ENCODE assay signal across 29 cellular contexts in the genomic region with DNA sequence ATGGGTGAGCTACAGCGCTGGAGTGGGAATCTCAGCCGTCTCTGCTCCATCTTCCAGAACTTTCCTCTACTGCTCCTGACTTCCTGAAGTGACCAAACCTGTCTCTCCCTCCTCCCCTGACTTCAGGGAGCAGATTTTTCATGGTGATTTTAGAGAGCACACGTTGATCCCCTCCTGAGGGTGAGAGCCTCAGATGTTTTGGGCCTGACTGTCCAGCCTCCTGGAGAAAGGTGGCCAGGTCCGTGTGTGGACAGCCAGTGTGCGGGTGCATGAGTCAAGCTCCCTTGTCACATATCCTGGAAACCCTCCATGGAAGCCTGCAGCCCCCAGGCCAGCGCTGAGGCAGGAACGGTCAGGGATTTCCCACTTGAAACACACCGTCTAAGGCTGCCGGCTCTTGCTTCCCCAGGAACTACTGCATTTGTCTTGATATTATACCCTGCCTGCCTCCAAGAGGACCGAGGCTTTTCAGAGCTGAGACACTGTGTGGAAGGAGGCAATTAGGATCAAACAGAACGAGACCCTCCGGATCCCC.
DNase-seq lines count a peak whose midpoint lies in the region; ATAC-seq and TF ChIP-seq lines count a peak whose summit lies in the region.
"Had no signal": no experiment of that assay in that cellular context is flagged by ENCODE, and none has a peak within 500 bp of the region (broad histone marks: within the 10 kb centered on the region; RNA-seq: fewer than 3 reads in every experiment).

No MANE protein-coding gene starts in this region.

- peaks cover 10% of the 10 kb centered on the region for H3K79me1 ChIP-seq in neuronal stem cell (ENCODE audit: low read depth, low read length)

- no peak overlapping the region for H3K4ac ChIP-seq in neuronal stem cell (ENCODE audit: low read length)

- no peak overlapping the region for H2BK12ac ChIP-seq in neuronal stem cell (ENCODE audit: low read length)

- intact Hi-C loops in CD14-positive monocyte (cut with micrococcal nuclease): no loop called here
- intact Hi-C loops in PC-3 (cut with micrococcal nuclease): no loop called here
- intact Hi-C loops in lower lobe of right lung (cut with DNase I): no loop called here

- peaks cover 31 to 71% of the 10 kb centered on the region in 2 donors for H3K36me3 Mint-ChIP-seq in CD14-positive monocyte

- H3K23ac ChIP-seq in neuronal stem cell (ENCODE audit: low read depth, low read length, poor library complexity): peak overlapping the region; percentile 10

- DNase-seq in CD14-positive monocyte (ENCODE audit: low spot score) (no peak), PC-3 (no peak), hepatocyte (ENCODE audit: low spot score) (no peak), neuronal stem cell (ENCODE audit: low spot score) (no peak), lower lobe of right lung (no peak), C1 segment of cervical spinal cord (lab: John Stamatoyannopoulos, UW) (no peak), superior temporal gyrus (ENCODE audit: extremely low spot score) (no peak)
- DNase-seq: activated CD4-positive, alpha-beta T cell treated with anti-CD3 and anti-CD28 coated beads, Interleukin-2, amount 50 U/mL, for 1 hour; activated CD4-positive, CD25-positive, alpha-beta regulatory T cell; activated gamma-delta T cell treated with Interleukin-2 at 50 U/mL for 16 hours; activated T-cell treated with anti-CD3 and anti-CD28 coated beads, Interleukin-2, amount 50 U/mL, for 4 hours; AML-193; CD4-positive, alpha-beta memory T cell; effector memory CD8-positive, alpha-beta T cell; NCI-H446 treated with DMSO at 0.1 percent for 48 hours; pancreas; retina; RPMI8226; stimulated activated naive B cell treated with anti-CD40 and anti-IgM and Interleukin-4, amounts not matched to agents 10 μg/mL and 1 μg/mL and 100 μg/mL, for 72 hours; uterus had no signal

- H4K91ac ChIP-seq in neuronal stem cell (ENCODE audit: low read depth, low read length, poor library complexity): no peak overlapping the region

- H3K9me3 ChIP-seq in PC-3 (ENCODE audit: low read length): no peaks in the 10 kb centered on the region
- H3K9me3 ChIP-seq in hepatocyte (ENCODE audit: low read depth): no peaks in the 10 kb centered on the region
- H3K9me3 ChIP-seq in neuronal stem cell (replicated peaks in 1 of 2; ENCODE audit: control insufficient read depth in 2 of 2, insufficient read depth in 1 of 2, low read depth in 1 of 2, low read length in 2 of 2): no peaks in the 10 kb centered on the region
- H3K9me3 ChIP-seq in lower lobe of right lung: no peaks in the 10 kb centered on the region
- H3K9me3 ChIP-seq: ascending aorta, heart left ventricle, pancreas, suprapubic skin, uterus had no signal

- peaks cover 49% of the 10 kb centered on the region for H3K4me1 ChIP-seq in PC-3 (ENCODE audit: insufficient read depth, low read length)
- H3K4me1 ChIP-seq in hepatocyte (ENCODE audit: insufficient read depth): peaks cover 26% of the 10 kb centered on the region
- H3K4me1 ChIP-seq in neuronal stem cell (ENCODE audit: control insufficient read depth in 2 of 2, insufficient read depth in 1 of 2, low read depth in 1 of 2, low read length in 2 of 2): peaks cover 4 to 7% of the 10 kb centered on the region in 2 donors
- peaks cover 23% of the 10 kb centered on the region for H3K4me1 ChIP-seq in lower lobe of right lung
- H3K4me1 ChIP-seq: ascending aorta, uterus had no signal

- H3K4me3 ChIP-seq in PC-3 (ENCODE audit: low read length) (no peak overlapping the region), hepatocyte (no peak overlapping the region), neuronal stem cell (ENCODE audit: low read length in 2 of 2) (no peak overlapping the region), lower lobe of right lung (no peak overlapping the region)
- H3K4me3 ChIP-seq: ascending aorta, GM12878, heart left ventricle, lung, pancreas, SK-N-MC, skin epidermis, suprapubic skin, uterus had no signal

- H3K36me3 ChIP-seq in PC-3 (ENCODE audit: low read depth, low read length): peaks cover 12% of the 10 kb centered on the region
- H3K36me3 ChIP-seq in hepatocyte (replicated peaks; ENCODE audit: insufficient read depth, low read depth): no peaks in the 10 kb centered on the region
- peaks cover 0 to 3% of the 10 kb centered on the region in 2 donors for H3K36me3 ChIP-seq in neuronal stem cell (replicated peaks in 1 of 2; ENCODE audit: control insufficient read depth in 2 of 2, insufficient read depth in 2 of 2, low read length in 2 of 2)
- peaks cover 11% of the 10 kb centered on the region for H3K36me3 ChIP-seq in lower lobe of right lung
- H3K36me3 ChIP-seq: ascending aorta, pancreas, suprapubic skin, uterus had no signal

- H3K4me2 ChIP-seq in PC-3 (ENCODE audit: low read length): no peak overlapping the region
- H3K4me2 ChIP-seq in hepatocyte: no peak overlapping the region
- H3K4me2 ChIP-seq in neuronal stem cell (ENCODE audit: insufficient read depth, low read length, poor library complexity, severe bottlenecking): no peak overlapping the region

- no TSS peak for BruUV-seq in PC-3 (replicated peaks; lab: Mats Ljungman, UMichigan)

- no peak for TF ChIP-seq CTCF in CD14-positive monocyte (IDR thresholded peaks at IDR 0.05)
- no peak for TF ChIP-seq CTCF in PC-3 (conservative IDR thresholded peaks at IDR 0.05; ENCODE audit: low read depth, low read length)
- no peak for TF ChIP-seq CTCF in hepatocyte (IDR thresholded peaks at IDR 0.05; ENCODE audit: poor library complexity)
- no peak for TF ChIP-seq CTCF in lower lobe of right lung (IDR thresholded peaks at IDR 0.05)

- peaks cover 0 to 3% (median 0%) of the 10 kb centered on the region in 3 donors for H3K27me3 Mint-ChIP-seq in CD14-positive monocyte (ENCODE audit: low read depth in 3 of 3)
- H3K27me3 Mint-ChIP-seq: CD4-positive, alpha-beta memory T cell; effector memory CD8-positive, alpha-beta T cell; stimulated activated naive B cell treated with anti-CD40 and anti-IgM and Interleukin-4, amounts not matched to agents 10 μg/mL and 1 μg/mL and 100 μg/mL, for 72 hours had no signal

- H3K27ac ChIP-seq in PC-3 (ENCODE audit: low read length) (peak overlapping the region; percentile 95), hepatocyte (peak overlapping the region; percentile 44), neuronal stem cell (replicated peaks; ENCODE audit: low read length) (no peak overlapping the region), lower lobe of right lung (no peak overlapping the region)
- H3K27ac ChIP-seq: ascending aorta, heart left ventricle, pancreas, SK-N-MC, skin epidermis, suprapubic skin, uterus had no signal

- POLR2A ChIA-PET in PC-3 (lab: Charles Lee; ENCODE audit: unreplicated experiment): no interaction called here

- H3K4me3 Mint-ChIP-seq in CD14-positive monocyte: no peak overlapping the region
- H3K4me3 Mint-ChIP-seq: activated T-cell treated with anti-CD3 and anti-CD28 coated beads, Interleukin-2, amount 50 U/mL, for 4 hours; CD4-positive, alpha-beta memory T cell; effector memory CD8-positive, alpha-beta T cell; nephron; stimulated activated naive B cell treated with anti-CD40 and anti-IgM and Interleukin-4, amounts not matched to agents 10 μg/mL and 1 μg/mL and 100 μg/mL, for 72 hours had no signal

- H2BK120ac ChIP-seq in neuronal stem cell (ENCODE audit: low read depth, low read length): no peak overlapping the region

- H2BK15ac ChIP-seq in neuronal stem cell (ENCODE audit: low read length): no peak overlapping the region

- H3K27ac Mint-ChIP-seq in CD14-positive monocyte: peak overlapping the region in 4 of 7 donors; percentile 19 to 72 (median 46)

- H3K27me3 ChIP-seq in PC-3 (ENCODE audit: low read length) (no peaks in the 10 kb centered on the region), hepatocyte (no peaks in the 10 kb centered on the region), neuronal stem cell (ENCODE audit: control insufficient read depth in 3 of 3, insufficient read depth in 3 of 3, low read depth in 1 of 3, low read length in 3 of 3) (no peaks in the 10 kb centered on the region), lower lobe of right lung (ENCODE audit: low read depth) (no peaks in the 10 kb centered on the region)
- H3K27me3 ChIP-seq: ascending aorta, heart left ventricle, pancreas, suprapubic skin, uterus had no signal

- no peaks in the 10 kb centered on the region for H3F3A ChIP-seq in PC-3 (ENCODE audit: low read length, unreplicated experiment)

- CTCF ChIA-PET in PC-3 (lab: Charles Lee): no interaction called here

- 80% methylated on average over 12 of the region's 12 CpGs for WGBS in hepatocyte (ENCODE audit: low lambda C conversion rate, missing lambda C conversion rate)
- WGBS in neuronal stem cell (ENCODE audit: extremely low coverage in 2 of 2, insufficient read length in 2 of 2, insufficient replicate concordance in 1 of 2), 2 donors: no CpG with 5 or more reads among the region's 12 CpGs

- no peak for ATAC-seq in PC-3
- no peak for ATAC-seq in GM18861 (IDR thresholded peaks at IDR 0.05; ENCODE audit: unreplicated experiment)
- no peak for ATAC-seq in lower lobe of right lung
- ATAC-seq: activated T-cell treated with anti-CD3 and anti-CD28 coated beads, Interleukin-2, amount 50 U/mL, for 4 hours; effector memory CD8-positive, alpha-beta T cell; GM12878; heart left ventricle; pancreas; stimulated activated naive B cell treated with anti-CD40 and anti-IgM and Interleukin-4, amounts not matched to agents 10 μg/mL and 1 μg/mL and 100 μg/mL, for 72 hours had no signal

- H3K79me2 ChIP-seq in PC-3 (ENCODE audit: low read length) (peaks cover 91% of the 10 kb centered on the region), hepatocyte (peaks cover 84% of the 10 kb centered on the region)

- no peak overlapping the region for H3K14ac ChIP-seq in neuronal stem cell (ENCODE audit: low read length)

- H2AFZ ChIP-seq in PC-3 (ENCODE audit: low read length) (no peak overlapping the region), hepatocyte (no peak overlapping the region), neuronal stem cell (ENCODE audit: low read length) (no peak overlapping the region)

- H3K9ac ChIP-seq in PC-3 (ENCODE audit: low read length) (no peak overlapping the region), neuronal stem cell (ENCODE audit: low read depth, low read length, poor library complexity) (no peak overlapping the region)

- H3K4me1 Mint-ChIP-seq in CD14-positive monocyte: peaks cover 5% of the 10 kb centered on the region

- peaks cover 0 to 1% (median 0%) of the 10 kb centered on the region in 7 donors for H3K9me3 Mint-ChIP-seq in CD14-positive monocyte
- H3K9me3 Mint-ChIP-seq: activated T-cell treated with anti-CD3 and anti-CD28 coated beads, Interleukin-2, amount 50 U/mL, for 4 hours; CD4-positive, alpha-beta memory T cell; effector memory CD8-positive, alpha-beta T cell; nephron; stimulated activated naive B cell treated with anti-CD40 and anti-IgM and Interleukin-4, amounts not matched to agents 10 μg/mL and 1 μg/mL and 100 μg/mL, for 72 hours had no signal

- H2AK5ac ChIP-seq in neuronal stem cell (ENCODE audit: low read depth, low read length): no peak overlapping the region

- H4K20me1 ChIP-seq in PC-3 (ENCODE audit: low read length) (no peaks in the 10 kb centered on the region), hepatocyte (ENCODE audit: insufficient read depth, poor library complexity, severe bottlenecking) (peaks cover 27% of the 10 kb centered on the region)

- no peak overlapping the region for H4K8ac ChIP-seq in neuronal stem cell (ENCODE audit: low read depth, low read length)

- no peaks in the 10 kb centered on the region for H3K9me2 ChIP-seq in PC-3 (replicated peaks; ENCODE audit: low read length)
- no peaks in the 10 kb centered on the region for H3K9me2 ChIP-seq in hepatocyte (replicated peaks; ENCODE audit: insufficient read depth)

- peak overlapping the region; percentile 20 for H3K18ac ChIP-seq in neuronal stem cell (ENCODE audit: low read length)

- no peak overlapping the region for H2BK5ac ChIP-seq in neuronal stem cell (ENCODE audit: low read length)

Comparison
In these comparisons a context has a peak if more than half of its experiments do, and no peak if none do; other contexts are left out.
1. H3K27ac ChIP-seq: peak in PC-3 (single experiment) and hepatocyte (single experiment); none in neuronal stem cell (single experiment) and lower lobe of right lung (single experiment).